ENCODE assay signal across 11 cellular contexts in genomic region chr14:34053666-34054065, GRCh38.
DNase-seq lines count a peak whose midpoint lies in the region; ATAC-seq and TF ChIP-seq lines count a peak whose summit lies in the region.
"Had no signal": no experiment of that assay in that cellular context is flagged by ENCODE, and none has a peak within 500 bp of the region (broad histone marks: within the 10 kb centered on the region; RNA-seq: fewer than 3 reads in every experiment).

No MANE protein-coding gene starts in this region.

- peak; percentile 91 to 95 for ATAC-seq in right cardiac atrium
- ATAC-seq: WTC11 had no signal

- H3K23ac ChIP-seq in H9 (ENCODE audit: insufficient read length, low read depth, low read length), result no peak overlapping the region

- no peaks in the 10 kb centered on the region for H3K36me3 Mint-ChIP-seq in H9 (ENCODE audit: insufficient read depth in 1 of 3, low read depth in 3 of 3)
- H3K36me3 Mint-ChIP-seq: WTC11 had no signal

- 0 out of 4 replicates have a peak, but pooled peaks cover 0 to 4% of the 10 kb centered on the region in 2 experiments for H3K4me1 Mint-ChIP-seq in H9

- intact Hi-C loops in breast epithelium (cut with DNase I; ENCODE audit: low total_unique reads), result no loop called here
- intact Hi-C loops in right cardiac atrium (cut with DNase I), result no loop called here
- intact Hi-C loops in sigmoid colon (cut with DNase I), result no loop called here

- H3K4me3 Mint-ChIP-seq in H9, result no peak overlapping the region
- H3K4me3 Mint-ChIP-seq: dendritic cell treated with granulocyte-macrophage colony-stimulating factor and Interleukin-4, amounts not matched to agents 40 ng/mL and 50 ng/mL, for 4 days; WTC11 had no signal

- no peak overlapping the region for H2BK20ac ChIP-seq in H9 (ENCODE audit: low read depth, low read length, poor library complexity, severe bottlenecking)

- no peak overlapping the region for H3K27ac Mint-ChIP-seq in H9
- H3K27ac Mint-ChIP-seq: dendritic cell treated with granulocyte-macrophage colony-stimulating factor and Interleukin-4, amounts not matched to agents 40 ng/mL and 50 ng/mL, for 4 days; WTC11 had no signal

- no peak overlapping the region for H2BK12ac ChIP-seq in H9 (ENCODE audit: insufficient read length, low read depth, low read length)

- no peaks in the 10 kb centered on the region for H4K20me1 ChIP-seq in H9 (ENCODE audit: control insufficient read depth, insufficient read depth, insufficient read length)

- H3K27me3 ChIP-seq in H9 (ENCODE audit: insufficient read depth, low read length), result no peaks in the 10 kb centered on the region
- H3K27me3 ChIP-seq in breast epithelium, result no peaks in the 10 kb centered on the region
- no peaks in the 10 kb centered on the region for H3K27me3 ChIP-seq in right cardiac atrium (ENCODE audit: control insufficient read depth, insufficient read depth)
- H3K27me3 ChIP-seq in sigmoid colon, result no peaks in the 10 kb centered on the region

- TF ChIP-seq POLR2A in breast epithelium (IDR thresholded peaks at IDR 0.05) (no peak), sigmoid colon (IDR thresholded peaks at IDR 0.05) (no peak)

- peaks cover 2% of the 10 kb centered on the region; the same call in 1 of the 2 replicates for H3K27me3 Mint-ChIP-seq in H9 (ENCODE audit: low read depth)

- no peaks in the 10 kb centered on the region for H3K23me2 ChIP-seq in H9 (ENCODE audit: insufficient read length, low read depth, low read length, poor library complexity, severe bottlenecking)

- H3K9me3 Mint-ChIP-seq in H9, result no peaks in the 10 kb centered on the region
- H3K9me3 Mint-ChIP-seq: dendritic cell treated with granulocyte-macrophage colony-stimulating factor and Interleukin-4, amounts not matched to agents 40 ng/mL and 50 ng/mL, for 4 days had no signal

- H3K14ac ChIP-seq in H9 (ENCODE audit: insufficient read depth, low read length), result peak overlapping the region; percentile 57; the same call in 1 of the 2 replicates

- H3K4me1 ChIP-seq in H9 (ENCODE audit: insufficient read depth, low read length) (no peaks in the 10 kb centered on the region), breast epithelium (peaks cover 0 to 3% of the 10 kb centered on the region in 2 donors), right cardiac atrium (ENCODE audit: control insufficient read depth, insufficient read depth, low read length) (no peaks in the 10 kb centered on the region), sigmoid colon (peaks cover 0 to 6% (median 3%) of the 10 kb centered on the region in 4 donors)

- H2AK5ac ChIP-seq in H9 (ENCODE audit: insufficient read length, low read length), result no peak overlapping the region

- TF ChIP-seq EP300 in sigmoid colon (IDR thresholded peaks at IDR 0.05), result no peak

- H4K5ac ChIP-seq in H9 (ENCODE audit: insufficient read length, low read depth, low read length), result no peak overlapping the region

- no peak overlapping the region for H3K9ac ChIP-seq in H9 (ENCODE audit: extremely low read depth, insufficient read length, low read length)

- DNase-seq in H9 (no peak), breast epithelium (ENCODE audit: low spot score in 2 of 2) (peak in 1 of 2 donors; percentile 57), right cardiac atrium (peak; percentile 46 to 79 (median 68)), sigmoid colon (peak; percentile 85), iPS-NIHi7 (ENCODE audit: extremely low spot score) (no peak), inferior parietal cortex (ENCODE audit: extremely low spot score) (no peak), NCI-H2107 (lab: John Stamatoyannopoulos, UW) (no peak)
- DNase-seq in stimulated activated CD4-positive, alpha-beta T cell treated with anti-CD3 and anti-CD28 coated beads, Interleukin-2, amount 100 ng/mL, for 48 hours, result no peak
- DNase-seq: activated effector memory CD4-positive, alpha-beta T cell treated with anti-CD3 and anti-CD28 coated beads, Interleukin-2, amount 50 U/mL, for 16 hours had no signal

- H3T11ph ChIP-seq in H9 (ENCODE audit: low read length), result no peak overlapping the region

- H3K4ac ChIP-seq in H9 (ENCODE audit: low read depth, low read length), result no peak overlapping the region

- no peak overlapping the region for H3K4me2 ChIP-seq in H9 (ENCODE audit: insufficient read depth, insufficient read length, low read length)

- H3K27ac ChIP-seq in H9 (ENCODE audit: insufficient read length, low read depth, low read length) (no peak overlapping the region), breast epithelium (peak overlapping the region; percentile 49 to 70), right cardiac atrium (ENCODE audit: low read length) (no peak overlapping the region), sigmoid colon (peak overlapping the region; percentile 1 to 42 (median 19))

- no peak overlapping the region for H3K18ac ChIP-seq in H9 (ENCODE audit: insufficient read length, low read depth, low read length)

- no peak overlapping the region for H2AFZ ChIP-seq in H9 (ENCODE audit: low read length)

- no peak overlapping the region for H4K91ac ChIP-seq in H9 (ENCODE audit: insufficient read length, low read depth, low read length)

- H3K4me3 ChIP-seq in breast epithelium (no peak overlapping the region), right cardiac atrium (ENCODE audit: low read length) (no peak overlapping the region), sigmoid colon (no peak overlapping the region)

- no peak overlapping the region for H2BK5ac ChIP-seq in H9 (ENCODE audit: insufficient read length, low read length)

- no peak for TF ChIP-seq CTCF in H9 (conservative IDR thresholded peaks at IDR 0.05)
- TF ChIP-seq CTCF in breast epithelium (IDR thresholded peaks at IDR 0.05), result peak in 1 of 3 donors; percentile 26
- TF ChIP-seq CTCF in sigmoid colon (IDR thresholded peaks at IDR 0.05), result no peak

- H3K9me3 ChIP-seq in H9 (ENCODE audit: control insufficient read depth, low read depth, low read length), result no peaks in the 10 kb centered on the region
- no peaks in the 10 kb centered on the region for H3K9me3 ChIP-seq in breast epithelium
- H3K9me3 ChIP-seq in right cardiac atrium (ENCODE audit: control insufficient read depth, low read length), result no peaks in the 10 kb centered on the region
- H3K9me3 ChIP-seq in sigmoid colon, result no peaks in the 10 kb centered on the region

- H2BK120ac ChIP-seq in H9 (ENCODE audit: low read depth, low read length, poor library complexity, severe bottlenecking), result no peak overlapping the region

- WGBS in H9 (ENCODE audit: extremely low coverage, insufficient read length, low lambda C conversion rate), result no CpG with 5 or more reads among the region's 3 CpGs
- 55% methylated on average over 3 of the region's 3 CpGs for WGBS in right cardiac atrium
- WGBS in sigmoid colon, 2 donors, result 74 to 86% methylated on average over 3 of the region's 3 CpGs

- H2BK15ac ChIP-seq in H9 (ENCODE audit: low read depth, low read length), result no peak overlapping the region

- no peaks in the 10 kb centered on the region for H3K36me3 ChIP-seq in breast epithelium
- H3K36me3 ChIP-seq in sigmoid colon, result no peaks in the 10 kb centered on the region

- no peak overlapping the region for H3K56ac ChIP-seq in H9 (ENCODE audit: insufficient read length, low read depth, low read length)

- no peaks in the 10 kb centered on the region for H3K79me1 ChIP-seq in H9 (ENCODE audit: insufficient read depth, low read depth, low read length, poor library complexity, severe bottlenecking)

- H3K79me2 ChIP-seq in H9 (ENCODE audit: insufficient read depth, low read length), result no peaks in the 10 kb centered on the region

- H4K8ac ChIP-seq in H9 (replicated peaks; ENCODE audit: insufficient read length, low read depth, low read length), result no peak overlapping the region

Comparison
In these comparisons a context has a peak if more than half of its experiments do, and no peak if none do; other contexts are left out.
1. DNase-seq: peak in right cardiac atrium (3 of 3) and sigmoid colon (single experiment); none in H9 (single experiment), iPS-NIHi7 (single experiment), inferior parietal cortex (single experiment), stimulated activated CD4-positive, alpha-beta T cell treated with anti-CD3 and anti-CD28 coated beads, Interleukin-2, amount 100 ng/mL, for 48 hours (0 of 2) and NCI-H2107 (single experiment).
2. H3K27ac ChIP-seq: peak in breast epithelium (2 of 2) and sigmoid colon (4 of 4); none in H9 (single experiment) and right cardiac atrium (single experiment).